12 cellular contexts compared by ENCODE assay signal in genomic region chr6:51934098-51934497, GRCh38.
DNase-seq lines count a peak whose midpoint lies in the region; ATAC-seq, FAIRE-seq and TF ChIP-seq lines count a peak whose summit lies in the region.
"Had no signal": no experiment of that assay in that cellular context is flagged by ENCODE, and none has a peak within 500 bp of the region (broad histone marks: within the 10 kb centered on the region; RNA-seq: fewer than 3 reads in every experiment).

No MANE protein-coding gene starts in this region.

- no peak overlapping the region for H3K27ac ChIP-seq in lower lobe of right lung
- H3K27ac ChIP-seq: SK-N-MC had no signal

- no peaks in the 10 kb centered on the region for H3K27me3 ChIP-seq in lower lobe of right lung (ENCODE audit: low read depth)

- ATAC-seq in HG02610 (IDR thresholded peaks at IDR 0.05; ENCODE audit: unreplicated experiment) (no peak), lower lobe of right lung (no peak)

- H3K27me3 Mint-ChIP-seq in HFFc6 (ENCODE audit: insufficient read depth): no peaks in the 10 kb centered on the region
- H3K27me3 Mint-ChIP-seq: activated naive CD4-positive, alpha-beta T cell treated with anti-CD3 and anti-CD28 coated beads, Interleukin-2, amount 10 ng/mL, durations not matched to agents 7 days and 5 days; stimulated activated naive B cell treated with anti-CD40 and anti-IgM and Interleukin-4, amounts not matched to agents 10 μg/mL and 1 μg/mL and 100 μg/mL, for 72 hours had no signal

- H3K4me3 Mint-ChIP-seq in HFFc6: no peak overlapping the region
- H3K4me3 Mint-ChIP-seq: activated naive CD4-positive, alpha-beta T cell treated with anti-CD3 and anti-CD28 coated beads, Interleukin-2, amount 10 ng/mL, durations not matched to agents 7 days and 5 days; stimulated activated naive B cell treated with anti-CD40 and anti-IgM and Interleukin-4, amounts not matched to agents 10 μg/mL and 1 μg/mL and 100 μg/mL, for 72 hours had no signal

- peaks cover 21% of the 10 kb centered on the region for H3K9me3 Mint-ChIP-seq in HFFc6
- H3K9me3 Mint-ChIP-seq: activated naive CD4-positive, alpha-beta T cell treated with anti-CD3 and anti-CD28 coated beads, Interleukin-2, amount 10 ng/mL, durations not matched to agents 7 days and 5 days; stimulated activated naive B cell treated with anti-CD40 and anti-IgM and Interleukin-4, amounts not matched to agents 10 μg/mL and 1 μg/mL and 100 μg/mL, for 72 hours had no signal

- H3K36me3 ChIP-seq in lower lobe of right lung: no peaks in the 10 kb centered on the region

- H3K27ac Mint-ChIP-seq in HFFc6: no peak overlapping the region
- H3K27ac Mint-ChIP-seq: activated naive CD4-positive, alpha-beta T cell treated with anti-CD3 and anti-CD28 coated beads, Interleukin-2, amount 10 ng/mL, durations not matched to agents 7 days and 5 days; stimulated activated naive B cell treated with anti-CD40 and anti-IgM and Interleukin-4, amounts not matched to agents 10 μg/mL and 1 μg/mL and 100 μg/mL, for 72 hours had no signal

- H3K9me3 ChIP-seq in lower lobe of right lung: no peaks in the 10 kb centered on the region

- H3K4me1 Mint-ChIP-seq in HFFc6 (ENCODE audit: low read depth): no peaks in the 10 kb centered on the region
- H3K4me1 Mint-ChIP-seq: activated naive CD4-positive, alpha-beta T cell treated with anti-CD3 and anti-CD28 coated beads, Interleukin-2, amount 10 ng/mL, durations not matched to agents 7 days and 5 days; stimulated activated naive B cell treated with anti-CD40 and anti-IgM and Interleukin-4, amounts not matched to agents 10 μg/mL and 1 μg/mL and 100 μg/mL, for 72 hours had no signal

- intact Hi-C loops in lower lobe of right lung (cut with DNase I): no loop called here

- H3K36me3 Mint-ChIP-seq in HFFc6 (ENCODE audit: low read depth): no peaks in the 10 kb centered on the region
- H3K36me3 Mint-ChIP-seq: activated naive CD4-positive, alpha-beta T cell treated with anti-CD3 and anti-CD28 coated beads, Interleukin-2, amount 10 ng/mL, durations not matched to agents 7 days and 5 days; stimulated activated naive B cell treated with anti-CD40 and anti-IgM and Interleukin-4, amounts not matched to agents 10 μg/mL and 1 μg/mL and 100 μg/mL, for 72 hours had no signal

- TF ChIP-seq CTCF in HFFc6 (IDR thresholded peaks at IDR 0.05): peak; percentile 30; the same call in 1 of the 2 replicates
- TF ChIP-seq CTCF in lower lobe of right lung (IDR thresholded peaks at IDR 0.05): no peak

- H3K4me1 ChIP-seq in lower lobe of right lung: no peaks in the 10 kb centered on the region

- H3K4me3 ChIP-seq in lower lobe of right lung: no peak overlapping the region
- H3K4me3 ChIP-seq: SK-N-MC had no signal

- peak; percentile 9 for DNase-seq in GM03348 (ENCODE audit: low spot score)
- no peak for DNase-seq in HFFc6
- peak; percentile 65 for DNase-seq in OCI-M1 (lab: John Stamatoyannopoulos, UW)
- peak; percentile 66 for DNase-seq in iPS-NIHi11 (ENCODE audit: low spot score)
- no peak for DNase-seq in frontal cortex (ENCODE audit: low spot score in 2 of 2)
- no peak for DNase-seq in anterior cingulate cortex (lab: John Stamatoyannopoulos, UW)
- DNase-seq in lower lobe of right lung: no peak
- DNase-seq: activated naive CD4-positive, alpha-beta T cell treated with anti-CD3 and anti-CD28 coated beads, Interleukin-2, amount 10 ng/mL, durations not matched to agents 7 days and 5 days; nucleus accumbens; stimulated activated naive B cell treated with anti-CD40 and anti-IgM and Interleukin-4, amounts not matched to agents 10 μg/mL and 1 μg/mL and 100 μg/mL, for 72 hours had no signal

- FAIRE-seq in frontal cortex (lab: Jason Lieb, UNC): no peak

Comparison
In these comparisons a context has a peak if more than half of its experiments do, and no peak if none do; other contexts are left out.
1. DNase-seq: peak in GM03348 (single experiment), OCI-M1 (single experiment) and iPS-NIHi11 (single experiment); none in HFFc6 (single experiment), frontal cortex (0 of 2), anterior cingulate cortex (0 of 58) and lower lobe of right lung (single experiment).